Comparison of ENCODE assay signal across 29 cellular contexts in the genomic region with DNA sequence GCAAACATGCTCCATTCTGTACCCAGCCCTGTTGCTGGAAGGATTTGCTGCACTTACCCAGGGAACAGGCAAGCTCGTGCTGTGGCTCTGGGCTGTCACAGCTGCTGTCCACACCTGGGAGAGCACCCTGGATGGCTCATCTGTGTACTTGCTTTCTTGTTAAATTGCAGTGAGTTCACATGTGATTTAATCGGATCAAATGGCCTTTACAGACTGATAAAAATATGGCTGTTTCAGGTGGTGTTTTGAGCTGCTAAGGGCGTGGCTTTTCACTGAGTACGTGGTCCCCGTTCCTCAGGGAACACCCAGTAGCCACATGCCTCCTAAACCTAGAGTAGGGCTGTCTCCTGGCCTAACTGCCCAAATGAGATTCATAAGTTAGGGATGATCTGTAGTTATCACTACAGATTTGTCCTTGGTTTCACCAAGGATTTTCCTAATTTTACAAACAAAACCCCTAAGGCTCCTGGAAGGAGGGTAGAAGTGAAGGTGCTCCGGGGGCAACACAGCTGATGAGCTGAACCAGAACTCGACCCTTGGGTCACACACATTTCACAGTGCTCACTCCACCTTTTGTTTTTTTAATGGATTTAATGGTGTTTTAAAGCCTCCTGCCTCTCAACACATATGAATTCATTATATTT. TPM values are rescaled to one million over a fixed set of nuclear protein-coding genes. Genes with fewer than 3 reads are reported as not detected.
DNase-seq lines count a peak whose midpoint lies in the region; ATAC-seq lines count a peak whose summit lies in the region.
"Had no signal": no experiment of that assay in that cellular context is flagged by ENCODE, and none has a peak within 500 bp of the region (broad histone marks: within the 10 kb centered on the region; RNA-seq: fewer than 3 reads in every experiment).

No MANE protein-coding gene starts in this region.

- H3K4me1 Mint-ChIP-seq in stimulated activated naive CD8-positive, alpha-beta T cell treated with anti-CD3 and anti-CD28 coated beads, Interleukin-15, amount 100 ng/mL, for 72 hours, result no peaks in the 10 kb centered on the region
- H3K4me1 Mint-ChIP-seq: brain; CD14-positive monocyte; naive B cell; stimulated activated naive B cell treated with anti-CD40 and anti-IgM and Interleukin-4, amounts not matched to agents 10 μg/mL and 1 μg/mL and 100 μg/mL, for 72 hours had no signal

- DNase-seq in DMS 273 treated with DMSO at 0.1 percent for 48 hours (lab: John Stamatoyannopoulos, UW), result peak; percentile 90
- no peak for DNase-seq in DMS 273 (lab: John Stamatoyannopoulos, UW; ENCODE audit: unreplicated experiment)
- peak; percentile 98 for DNase-seq in NCI-H345 treated with DMSO at 0.1 percent for 48 hours (lab: John Stamatoyannopoulos, UW; ENCODE audit: unreplicated experiment)
- no peak for DNase-seq in NCI-H345 (lab: John Stamatoyannopoulos, UW)
- no peak for DNase-seq in stimulated activated naive CD8-positive, alpha-beta T cell treated with anti-CD3 and anti-CD28 coated beads, Interleukin-15, amount 100 ng/mL, for 72 hours
- DNase-seq in stimulated activated CD4-positive, alpha-beta T cell treated with anti-CD3 and anti-CD28 coated beads, Interleukin-2, amount 100 ng/mL, for 48 hours, result no peak
- DNase-seq: activated CD4-positive, alpha-beta T cell treated with anti-CD3 and anti-CD28 coated beads, Interleukin-2, amount 50 U/mL, for 1 hour; activated naive CD4-positive, alpha-beta T cell treated with Interleukin-2 at 50 U/mL for 16 hours; adrenal gland; cerebellar nuclear complex; dorsolateral prefrontal cortex; gastrocnemius medialis; GM23248; left ventricle myocardium inferior; naive B cell; NCI-H2081; nucleus accumbens; SHP77 treated with DMSO at 0.1 percent for 48 hours; sigmoid colon; stimulated activated naive B cell treated with anti-CD40 and anti-IgM and Interleukin-4, amounts not matched to agents 10 μg/mL and 1 μg/mL and 100 μg/mL, for 72 hours; T-helper 9 cell had no signal

- peaks cover 18% of the 10 kb centered on the region for H3K4me1 ChIP-seq in HUES64 (ENCODE audit: insufficient read depth, low read length)
- peaks cover 19% of the 10 kb centered on the region for H3K4me1 ChIP-seq in iPS-18a (ENCODE audit: control insufficient read depth, low read depth, low read length)
- H3K4me1 ChIP-seq: adrenal gland, gastrocnemius medialis, left ventricle myocardium inferior, prostate gland, sigmoid colon had no signal

- H3K9me3 Mint-ChIP-seq in stimulated activated naive CD8-positive, alpha-beta T cell treated with anti-CD3 and anti-CD28 coated beads, Interleukin-15, amount 100 ng/mL, for 72 hours, result peaks cover 4% of the 10 kb centered on the region in 2 donors

- H3K27ac Mint-ChIP-seq in stimulated activated naive CD8-positive, alpha-beta T cell treated with anti-CD3 and anti-CD28 coated beads, Interleukin-15, amount 100 ng/mL, for 72 hours, result no peak overlapping the region
- H3K27ac Mint-ChIP-seq: brain; CD14-positive monocyte; naive B cell; stimulated activated naive B cell treated with anti-CD40 and anti-IgM and Interleukin-4, amounts not matched to agents 10 μg/mL and 1 μg/mL and 100 μg/mL, for 72 hours had no signal

- no peak for ATAC-seq in stimulated activated naive CD8-positive, alpha-beta T cell treated with anti-CD3 and anti-CD28 coated beads, Interleukin-15, amount 100 ng/mL, for 72 hours
- ATAC-seq: gastrocnemius medialis; Panc1; stimulated activated naive B cell treated with anti-CD40 and anti-IgM and Interleukin-4, amounts not matched to agents 10 μg/mL and 1 μg/mL and 100 μg/mL, for 72 hours had no signal

- H3K27me3 Mint-ChIP-seq in stimulated activated naive CD8-positive, alpha-beta T cell treated with anti-CD3 and anti-CD28 coated beads, Interleukin-15, amount 100 ng/mL, for 72 hours, result no peaks in the 10 kb centered on the region

- H3K9ac ChIP-seq in HUES64 (ENCODE audit: low read depth, low read length), result no peak overlapping the region; the same call in 1 of the 2 replicates
- peak overlapping the region; percentile 48 for H3K9ac ChIP-seq in iPS-18a (ENCODE audit: low read length)
- H3K9ac ChIP-seq: GM23248 had no signal

- H3K27me3 ChIP-seq in HUES64 (ENCODE audit: insufficient read depth, low read length), result no peaks in the 10 kb centered on the region
- H3K27me3 ChIP-seq in iPS-18a (ENCODE audit: control insufficient read depth, insufficient read depth, low read length), result no peaks in the 10 kb centered on the region
- H3K27me3 ChIP-seq: adrenal gland, dorsolateral prefrontal cortex, gastrocnemius medialis, hepatocyte, sigmoid colon had no signal

- H3K36me3 ChIP-seq in HUES64 (ENCODE audit: insufficient read depth, low read length) (peaks cover 6% of the 10 kb centered on the region; the same call in 1 of the 2 replicates), iPS-18a (ENCODE audit: control insufficient read depth, low read depth, low read length) (peaks cover 20% of the 10 kb centered on the region)
- H3K36me3 ChIP-seq: adrenal gland, gastrocnemius medialis, prostate gland had no signal

- no peaks in the 10 kb centered on the region for H3K9me3 ChIP-seq in HUES64 (ENCODE audit: insufficient read depth, low read depth, low read length)
- no peaks in the 10 kb centered on the region for H3K9me3 ChIP-seq in iPS-18a (ENCODE audit: control insufficient read depth, low read depth, low read length)
- H3K9me3 ChIP-seq: adrenal gland, gastrocnemius medialis, left ventricle myocardium inferior, prostate gland, sigmoid colon had no signal

- no peak overlapping the region for H3K4me3 Mint-ChIP-seq in stimulated activated naive CD8-positive, alpha-beta T cell treated with anti-CD3 and anti-CD28 coated beads, Interleukin-15, amount 100 ng/mL, for 72 hours
- H3K4me3 Mint-ChIP-seq: brain; CD14-positive monocyte; naive B cell; stimulated activated naive B cell treated with anti-CD40 and anti-IgM and Interleukin-4, amounts not matched to agents 10 μg/mL and 1 μg/mL and 100 μg/mL, for 72 hours had no signal

- H3K4me3 ChIP-seq in HUES64 (ENCODE audit: low read length), result no peak overlapping the region
- peak overlapping the region; percentile 48 for H3K4me3 ChIP-seq in iPS-18a (ENCODE audit: low read length)
- H3K4me3 ChIP-seq: adrenal gland, dorsolateral prefrontal cortex, gastrocnemius medialis, GM23248, hepatocyte, left ventricle myocardium inferior, prostate gland, sigmoid colon had no signal

- H3K27ac ChIP-seq in HUES64 (ENCODE audit: low read depth, low read length) (peak overlapping the region; percentile 58; the same call in 1 of the 2 replicates), iPS-18a (ENCODE audit: low read length) (peak overlapping the region; percentile 71)
- H3K27ac ChIP-seq: 22Rv1, adrenal gland, dorsolateral prefrontal cortex, gastrocnemius medialis, GM23248, hepatocyte, left ventricle myocardium inferior, prostate gland, sigmoid colon had no signal

- WGBS in HUES64, result 80% methylated on average over 5 of the region's 7 CpGs

RNA-seq across cellular contexts. Expression of a gene that starts 13.7 kb away (rescaled TPM):
- 6.3 TPM for polyA plus RNA-seq in HUES64 (2013, experiment 1 of 2)
- 5.5 TPM for polyA plus RNA-seq in HUES64 (2013, experiment 2 of 2)
- polyA plus RNA-seq: CD14-positive monocyte, GM23248 had no signal

RNA-seq across cellular contexts. Expression of a gene that starts 25.0 kb away (rescaled TPM):
- polyA plus RNA-seq in HUES64 (2013, experiment 1 of 2), result 0.20 TPM
- 0.25 TPM for polyA plus RNA-seq in HUES64 (2013, experiment 2 of 2)
- polyA plus RNA-seq: CD14-positive monocyte, GM23248 had no signal

RNA-seq across cellular contexts. Expression of a gene that starts 49.6 kb away (rescaled TPM):
- 1.4 TPM for polyA plus RNA-seq in HUES64 (2013, experiment 1 of 2)
- 1.8 TPM for polyA plus RNA-seq in HUES64 (2013, experiment 2 of 2)

Comparison
In these comparisons a context has a peak if more than half of its experiments do, and no peak if none do; other contexts are left out.
1. DNase-seq: peak in DMS 273 treated with DMSO at 0.1 percent for 48 hours (single experiment) and NCI-H345 treated with DMSO at 0.1 percent for 48 hours (single experiment); none in DMS 273 (single experiment), NCI-H345 (single experiment), stimulated activated naive CD8-positive, alpha-beta T cell treated with anti-CD3 and anti-CD28 coated beads, Interleukin-15, amount 100 ng/mL, for 72 hours (0 of 2) and stimulated activated CD4-positive, alpha-beta T cell treated with anti-CD3 and anti-CD28 coated beads, Interleukin-2, amount 100 ng/mL, for 48 hours (0 of 2).